35 cellular contexts compared by ENCODE assay signal in genomic region chr7:67890316-67890715, GRCh38.
DNase-seq lines count a peak whose midpoint lies in the region; ATAC-seq, FAIRE-seq and TF ChIP-seq lines count a peak whose summit lies in the region.
"Had no signal": no experiment of that assay in that cellular context is flagged by ENCODE, and none has a peak within 500 bp of the region (broad histone marks: within the 10 kb centered on the region; RNA-seq: fewer than 3 reads in every experiment).

No MANE protein-coding gene starts in this region.

- no peaks in the 10 kb centered on the region for H3K4me1 Mint-ChIP-seq in chondrocyte (ENCODE audit: low read depth)
- H3K4me1 Mint-ChIP-seq: B cell; CD14-positive monocyte; CD4-positive, alpha-beta memory T cell; CD4-positive, CD25-positive, alpha-beta regulatory T cell; CD8-positive, alpha-beta memory T cell had no signal

- no peaks in the 10 kb centered on the region for H3K27me3 Mint-ChIP-seq in chondrocyte (ENCODE audit: low read depth)
- H3K27me3 Mint-ChIP-seq: B cell; CD4-positive, alpha-beta memory T cell; CD4-positive, alpha-beta T cell; CD4-positive, CD25-positive, alpha-beta regulatory T cell; CD8-positive, alpha-beta memory T cell had no signal

- H4K91ac ChIP-seq in neuronal stem cell (ENCODE audit: low read depth, low read length, poor library complexity) = no peak overlapping the region

- no peak overlapping the region for H3K4me2 ChIP-seq in neuronal stem cell (ENCODE audit: insufficient read depth, low read length, poor library complexity, severe bottlenecking)
- H3K4me2 ChIP-seq: A549; BLaER1; BLaER1 treated with 17β-estradiol and CSF1 and Interleukin-3, amounts not matched to agents 10 nM and 100 nM had no signal

- DNase-seq in chondrocyte (ENCODE audit: low spot score) (peak; percentile 89), kidney (peak; percentile 68), neuronal stem cell (ENCODE audit: low spot score) (no peak), esophagus muscularis mucosa (ENCODE audit: extremely low spot score) (no peak), NCI-H1436 treated with DMSO at 0.1 percent for 48 hours (lab: John Stamatoyannopoulos, UW) (no peak)
- DNase-seq: 8988T; ACHN; AML-193; BE2C; C1 segment of cervical spinal cord; Caco-2; Calu3; CD4-positive, alpha-beta memory T cell; CD4-positive, alpha-beta T cell; CD4-positive, CD25-positive, alpha-beta regulatory T cell; CD8-positive, alpha-beta memory T cell; CD8-positive, alpha-beta T cell; COR-L47; DMS 273 treated with DMSO at 0.1 percent for 48 hours; DMS153; DMS53; DMS79; DMS79 treated with DMSO at 0.1 percent for 48 hours; DND-41; EL had no signal

- no peak for ATAC-seq in HG03097 (IDR thresholded peaks at IDR 0.05; ENCODE audit: low FRiP score, unreplicated experiment)
- ATAC-seq: A549; CD8-positive, alpha-beta T cell had no signal

- H3K4me1 ChIP-seq in kidney (ENCODE audit: control insufficient read depth in 1 of 2, insufficient read depth in 1 of 2, low read depth in 1 of 2, low read length in 2 of 2) (no peaks in the 10 kb centered on the region), neuronal stem cell (ENCODE audit: control insufficient read depth in 2 of 2, insufficient read depth in 1 of 2, low read depth in 1 of 2, low read length in 2 of 2) (no peaks in the 10 kb centered on the region), esophagus muscularis mucosa (no peaks in the 10 kb centered on the region)
- H3K4me1 ChIP-seq: A549; BE2C; BLaER1; BLaER1 treated with 17β-estradiol and CSF1 and Interleukin-3, amounts not matched to agents 10 nM and 100 nM; Caco-2 had no signal

- no peak overlapping the region for H3K4me3 Mint-ChIP-seq in chondrocyte (ENCODE audit: unreplicated experiment)
- H3K4me3 Mint-ChIP-seq: B cell; CD14-positive monocyte; CD4-positive, alpha-beta memory T cell; CD4-positive, alpha-beta T cell; CD4-positive, CD25-positive, alpha-beta regulatory T cell; CD8-positive, alpha-beta memory T cell; CD8-positive, alpha-beta T cell had no signal

- no peaks in the 10 kb centered on the region for H3K79me1 ChIP-seq in neuronal stem cell (ENCODE audit: low read depth, low read length)

- no peak for FAIRE-seq in kidney (lab: Jason Lieb, UNC)
- FAIRE-seq: A204.1, A549, D721Med had no signal

- no peaks in the 10 kb centered on the region for H3K36me3 Mint-ChIP-seq in chondrocyte (ENCODE audit: low read depth)
- H3K36me3 Mint-ChIP-seq: CD14-positive monocyte; CD4-positive, alpha-beta memory T cell; CD4-positive, CD25-positive, alpha-beta regulatory T cell; CD8-positive, alpha-beta memory T cell; CD8-positive, alpha-beta T cell had no signal

- H4K8ac ChIP-seq in neuronal stem cell (ENCODE audit: low read depth, low read length) = no peak overlapping the region

- no peak overlapping the region for H3K27ac Mint-ChIP-seq in chondrocyte (ENCODE audit: unreplicated experiment)
- H3K27ac Mint-ChIP-seq: B cell; CD14-positive monocyte; CD4-positive, alpha-beta memory T cell; CD4-positive, alpha-beta T cell; CD4-positive, CD25-positive, alpha-beta regulatory T cell; CD8-positive, alpha-beta memory T cell; CD8-positive, alpha-beta T cell had no signal

- no peak overlapping the region for H2AFZ ChIP-seq in neuronal stem cell (ENCODE audit: low read length)

- no peak overlapping the region for H3K4ac ChIP-seq in neuronal stem cell (ENCODE audit: low read length)

- H3K27ac ChIP-seq in kidney (ENCODE audit: low read depth in 2 of 2, low read length in 2 of 2) = no peak overlapping the region
- no peak overlapping the region for H3K27ac ChIP-seq in neuronal stem cell (replicated peaks; ENCODE audit: low read length)
- H3K27ac ChIP-seq in esophagus muscularis mucosa (replicated peaks in 1 of 4) = no peak overlapping the region
- H3K27ac ChIP-seq: 22Rv1; A549; BLaER1; BLaER1 treated with 17β-estradiol and CSF1 and Interleukin-3, amounts not matched to agents 10 nM and 100 nM; C4-2B had no signal

- no peak for TF ChIP-seq POLR2A in esophagus muscularis mucosa (IDR thresholded peaks at IDR 0.05; ENCODE audit: low read depth)

- no peak overlapping the region for H2BK15ac ChIP-seq in neuronal stem cell (ENCODE audit: low read length)

- no peak overlapping the region for H3K9ac ChIP-seq in kidney (ENCODE audit: low read length in 2 of 2)
- H3K9ac ChIP-seq in neuronal stem cell (ENCODE audit: low read depth, low read length, poor library complexity) = no peak overlapping the region
- H3K9ac ChIP-seq: BLaER1; BLaER1 treated with 17β-estradiol and CSF1 and Interleukin-3, amounts not matched to agents 10 nM and 100 nM had no signal

- intact Hi-C loops in kidney (cut with DNase I) (no loop called here), esophagus muscularis mucosa (cut with DNase I) (no loop called here)

- peaks cover 20% of the 10 kb centered on the region for H3K9me3 Mint-ChIP-seq in chondrocyte (ENCODE audit: low read depth)

- no peak for TF ChIP-seq EP300 in esophagus muscularis mucosa (IDR thresholded peaks at IDR 0.05)

- H3K14ac ChIP-seq in neuronal stem cell (ENCODE audit: low read length) = no peak overlapping the region

- H3K9me3 ChIP-seq in kidney (ENCODE audit: control insufficient read depth in 1 of 2, low read length in 2 of 2) = peaks cover 0 to 3% of the 10 kb centered on the region in 2 donors
- H3K9me3 ChIP-seq in neuronal stem cell (replicated peaks in 1 of 2; ENCODE audit: control insufficient read depth in 2 of 2, insufficient read depth in 1 of 2, low read depth in 1 of 2, low read length in 2 of 2) = peaks cover 0 to 9% of the 10 kb centered on the region in 2 donors
- peaks cover 0 to 13% (median 3%) of the 10 kb centered on the region in 4 donors for H3K9me3 ChIP-seq in esophagus muscularis mucosa
- H3K9me3 ChIP-seq: BE2C had no signal

- peak overlapping the region; percentile 75 for H2BK5ac ChIP-seq in neuronal stem cell (ENCODE audit: low read length)

- H3K23ac ChIP-seq in neuronal stem cell (ENCODE audit: low read depth, low read length, poor library complexity) = no peak overlapping the region

- no peak overlapping the region for H2AK5ac ChIP-seq in neuronal stem cell (ENCODE audit: low read depth, low read length)

- H3K27me3 ChIP-seq in neuronal stem cell (ENCODE audit: control insufficient read depth in 3 of 3, insufficient read depth in 3 of 3, low read depth in 1 of 3, low read length in 3 of 3) = no peaks in the 10 kb centered on the region
- no peaks in the 10 kb centered on the region for H3K27me3 ChIP-seq in esophagus muscularis mucosa
- H3K27me3 ChIP-seq: BE2C; BLaER1; BLaER1 treated with 17β-estradiol and CSF1 and Interleukin-3, amounts not matched to agents 10 nM and 100 nM had no signal

- H2BK12ac ChIP-seq in neuronal stem cell (ENCODE audit: low read length) = no peak overlapping the region

- WGBS in neuronal stem cell (ENCODE audit: extremely low coverage in 2 of 2, insufficient read length in 2 of 2, insufficient replicate concordance in 1 of 2), 2 donors = no CpG with 5 or more reads among the region's 12 CpGs
- WGBS in esophagus muscularis mucosa = 85% methylated on average over 4 of the region's 12 CpGs

- H2BK120ac ChIP-seq in neuronal stem cell (ENCODE audit: low read depth, low read length) = no peak overlapping the region

- no peak for TF ChIP-seq CTCF in chondrocyte (IDR thresholded peaks at IDR 0.05)
- no peak for TF ChIP-seq CTCF in kidney (IDR thresholded peaks at IDR 0.05; ENCODE audit: borderline replicate concordance, extremely low read depth, insufficient read depth)
- no peak for TF ChIP-seq CTCF in esophagus muscularis mucosa (IDR thresholded peaks at IDR 0.05)

- H3K36me3 ChIP-seq in kidney (ENCODE audit: control insufficient read depth in 1 of 2, insufficient read depth in 2 of 2, low read length in 2 of 2) (no peaks in the 10 kb centered on the region), neuronal stem cell (replicated peaks in 1 of 2; ENCODE audit: control insufficient read depth in 2 of 2, insufficient read depth in 2 of 2, low read length in 2 of 2) (no peaks in the 10 kb centered on the region), esophagus muscularis mucosa (no peaks in the 10 kb centered on the region)
- H3K36me3 ChIP-seq: BE2C; BLaER1; BLaER1 treated with 17β-estradiol and CSF1 and Interleukin-3, amounts not matched to agents 10 nM and 100 nM had no signal

- no peak overlapping the region for H3K18ac ChIP-seq in neuronal stem cell (ENCODE audit: low read length)

- H3K4me3 ChIP-seq in kidney (ENCODE audit: low read length in 2 of 2) = no peak overlapping the region
- no peak overlapping the region for H3K4me3 ChIP-seq in neuronal stem cell (ENCODE audit: low read length in 2 of 2)
- H3K4me3 ChIP-seq in esophagus muscularis mucosa = no peak overlapping the region
- H3K4me3 ChIP-seq: A549; BLaER1; BLaER1 treated with 17β-estradiol and CSF1 and Interleukin-3, amounts not matched to agents 10 nM and 100 nM had no signal

Comparison
In these comparisons a context has a peak if more than half of its experiments do, and no peak if none do; other contexts are left out.
1. DNase-seq: peak in chondrocyte (single experiment) and kidney (single experiment); none in neuronal stem cell (single experiment), esophagus muscularis mucosa (single experiment) and NCI-H1436 treated with DMSO at 0.1 percent for 48 hours (single experiment).